In genomic region chr10:88386204-88386877, GRCh38 we compare ENCODE assay signal across 8 cellular contexts.
DNase-seq lines count a peak whose midpoint lies in the region; ATAC-seq and TF ChIP-seq lines count a peak whose summit lies in the region.

No MANE protein-coding gene starts in this region.

- 11 to 23% (median 14%) methylated on average over 3 of the region's 3 CpGs for WGBS in psoas muscle, 3 donors

- TF ChIP-seq CTCF in psoas muscle (IDR thresholded peaks at IDR 0.05) = no peak

- in situ Hi-C loops in KBM-7 (cut with MboI; ENCODE audit: low pct_unique_long_range_greater_than_20kb, low sequenced_read_pairs) = no loop called here

- ATAC-seq in GM21528 (IDR thresholded peaks at IDR 0.05; ENCODE audit: low FRiP score, unreplicated experiment) = peak; percentile 32
- peak in 2 of 4 donors; percentile 24 to 33 for ATAC-seq in psoas muscle

- H3K4me3 ChIP-seq in endocrine pancreas (ENCODE audit: control insufficient read depth, insufficient read depth, low read length) = peak overlapping the region; percentile 79
- peak overlapping the region; percentile 13 for H3K4me3 ChIP-seq in psoas muscle

- intact Hi-C loops in psoas muscle (cut with DNase I) = loop anchor here (5.0 kb wide), 2 partner anchors 269 to 524 kb away; partner anchors contain the start of genes KLLN (in 2 of the 2) and PTEN (in 2 of the 2)

- peak; percentile 40 for DNase-seq in ELR (ENCODE audit: low read depth)
- peak; percentile 28 for DNase-seq in KBM-7
- no peak for DNase-seq in psoas muscle
- DNase-seq in NCI-H128 (lab: John Stamatoyannopoulos, UW; ENCODE audit: unreplicated experiment) = no peak
- no peak for DNase-seq in NCI-H2029 treated with DMSO at 0.1 percent for 48 hours (lab: John Stamatoyannopoulos, UW)
- DNase-seq in activated effector memory CD4-positive, alpha-beta T cell treated with anti-CD3 and anti-CD28 coated beads, Interleukin-2, amount 50 U/mL, for 16 hours = no peak

- H3K27me3 ChIP-seq in endocrine pancreas (ENCODE audit: control insufficient read depth, insufficient read depth, low read length) = no peaks in the 10 kb centered on the region
- no peaks in the 10 kb centered on the region for H3K27me3 ChIP-seq in psoas muscle (ENCODE audit: insufficient read depth in 3 of 3, low read length in 2 of 3)

- H3K27ac ChIP-seq in psoas muscle = peak overlapping the region; percentile 31

- H3K36me3 ChIP-seq in endocrine pancreas (ENCODE audit: control insufficient read depth, insufficient read depth, low read length) (no peaks in the 10 kb centered on the region), psoas muscle (ENCODE audit: insufficient read depth in 1 of 2, low read depth in 1 of 2) (no peaks in the 10 kb centered on the region)

- H3K9me3 ChIP-seq in endocrine pancreas (ENCODE audit: control insufficient read depth, low read length) (no peaks in the 10 kb centered on the region), psoas muscle (no peaks in the 10 kb centered on the region)

- H3K9ac ChIP-seq in endocrine pancreas (ENCODE audit: control insufficient read depth, insufficient read depth, low read length) = no peak overlapping the region

- H3K4me1 ChIP-seq in endocrine pancreas (ENCODE audit: control insufficient read depth, insufficient read depth, low read length) (peaks cover 14% of the 10 kb centered on the region), psoas muscle (peaks cover 18% of the 10 kb centered on the region)

Comparison
In these comparisons a context has a peak if more than half of its experiments do, and no peak if none do; other contexts are left out.
1. DNase-seq: peak in ELR (single experiment) and KBM-7 (single experiment); none in psoas muscle (0 of 2), NCI-H128 (single experiment), NCI-H2029 treated with DMSO at 0.1 percent for 48 hours (single experiment) and activated effector memory CD4-positive, alpha-beta T cell treated with anti-CD3 and anti-CD28 coated beads, Interleukin-2, amount 50 U/mL, for 16 hours (single experiment).